29 cellular contexts compared by ENCODE assay signal in genomic region chr11:129720994-129721393, GRCh38.
"Had no signal": no experiment of that assay in that cellular context is flagged by ENCODE, and none has a peak within 500 bp of the region (broad histone marks: within the 10 kb centered on the region; RNA-seq: fewer than 3 reads in every experiment).

No MANE protein-coding gene starts in this region.

- ATAC-seq: left colon; left lung; lower lobe of right lung; natural killer cell; right cardiac atrium; sciatic nerve; stimulated activated naive B cell treated with anti-CD40 and anti-IgM and Interleukin-4, amounts not matched to agents 10 μg/mL and 1 μg/mL and 100 μg/mL, for 72 hours; stimulated activated naive CD8-positive, alpha-beta T cell treated with anti-CD3 and anti-CD28 coated beads, Interleukin-15, Interleukin-2, amounts not matched to agents 100 U/mL and 50 U/mL, for 24 hours had no signal

- H3K36me3 ChIP-seq: left lung, lower lobe of right lung, ovary, prostate gland, stomach, thyroid gland, transverse colon, upper lobe of left lung, vagina had no signal

- H3K9me3 Mint-ChIP-seq: immature natural killer cell; natural killer cell; stimulated activated naive B cell treated with anti-CD40 and anti-IgM and Interleukin-4, amounts not matched to agents 10 μg/mL and 1 μg/mL and 100 μg/mL, for 72 hours had no signal

- DNase-seq: immature natural killer cell; kidney; left colon; left lung; lower lobe of right lung; mammary epithelial cell; mesenchymal stem cell; naive B cell; natural killer cell; nephron progenitor cell; ovary; retina; right cardiac atrium; stimulated activated CD4-positive, alpha-beta T cell treated with anti-CD3 and anti-CD28 coated beads, Interleukin-12 subunit alpha, Interleukin-12 subunit beta, amount 100 ng/mL, for 4 hours; stimulated activated CD4-positive, alpha-beta T cell treated with anti-CD3 and anti-CD28 coated beads, Interleukin-15, amount 100 ng/mL, for 24 hours; stimulated activated CD4-positive, alpha-beta T cell treated with anti-CD3 and anti-CD28 coated beads, Interleukin-2, amount 100 ng/mL, for 24 hours; stimulated activated CD4-positive, alpha-beta T cell treated with anti-CD3 and anti-CD28 coated beads, Interleukin-4, amount 100 ng/mL, for 1 hour; stimulated activated naive B cell treated with anti-CD40 and anti-IgM and Interleukin-4, amounts not matched to agents 10 μg/mL and 1 μg/mL and 100 μg/mL, for 72 hours; stimulated activated naive CD8-positive, alpha-beta T cell treated with anti-CD3 and anti-CD28 coated beads, Interleukin-15, Interleukin-2, amounts not matched to agents 100 U/mL and 50 U/mL, for 24 hours; stomach; testis; thyroid gland; transverse colon; upper lobe of left lung had no signal

- H3K36me3 Mint-ChIP-seq: immature natural killer cell; mesothelial cell of epicardium; naive B cell; natural killer cell; stimulated activated naive B cell treated with anti-CD40 and anti-IgM and Interleukin-4, amounts not matched to agents 10 μg/mL and 1 μg/mL and 100 μg/mL, for 72 hours had no signal

- H3K27me3 ChIP-seq: left lung, ovary, testis, thyroid gland, transverse colon, upper lobe of left lung, vagina had no signal

- H3K4me3 Mint-ChIP-seq: immature natural killer cell; mesothelial cell of epicardium; naive B cell; natural killer cell; nephron progenitor cell; stimulated activated naive B cell treated with anti-CD40 and anti-IgM and Interleukin-4, amounts not matched to agents 10 μg/mL and 1 μg/mL and 100 μg/mL, for 72 hours had no signal

- H3K4me1 ChIP-seq: left lung, lower lobe of right lung, prostate gland, stomach, testis, thyroid gland, transverse colon, upper lobe of left lung, vagina had no signal

- H3K4me1 Mint-ChIP-seq: immature natural killer cell; mesothelial cell of epicardium; naive B cell; natural killer cell; stimulated activated naive B cell treated with anti-CD40 and anti-IgM and Interleukin-4, amounts not matched to agents 10 μg/mL and 1 μg/mL and 100 μg/mL, for 72 hours had no signal

- H3K27ac Mint-ChIP-seq: immature natural killer cell; mesothelial cell of epicardium; naive B cell; natural killer cell; nephron progenitor cell; stimulated activated naive B cell treated with anti-CD40 and anti-IgM and Interleukin-4, amounts not matched to agents 10 μg/mL and 1 μg/mL and 100 μg/mL, for 72 hours had no signal

- H3K27ac ChIP-seq: left lung, lower lobe of right lung, ovary, prostate gland, skin epidermis, stomach, testis, thyroid gland, transverse colon, upper lobe of left lung, vagina had no signal

- H3K4me3 ChIP-seq: left lung, lower lobe of right lung, ovary, prostate gland, skin epidermis, stomach, testis, thyroid gland, transverse colon, upper lobe of left lung, vagina had no signal

- H3K9me3 ChIP-seq: left lung, lower lobe of right lung, ovary, prostate gland, stomach, testis, thyroid gland, transverse colon, upper lobe of left lung, vagina had no signal
